ENCODE assay signal across 21 cellular contexts in the genomic region with DNA sequence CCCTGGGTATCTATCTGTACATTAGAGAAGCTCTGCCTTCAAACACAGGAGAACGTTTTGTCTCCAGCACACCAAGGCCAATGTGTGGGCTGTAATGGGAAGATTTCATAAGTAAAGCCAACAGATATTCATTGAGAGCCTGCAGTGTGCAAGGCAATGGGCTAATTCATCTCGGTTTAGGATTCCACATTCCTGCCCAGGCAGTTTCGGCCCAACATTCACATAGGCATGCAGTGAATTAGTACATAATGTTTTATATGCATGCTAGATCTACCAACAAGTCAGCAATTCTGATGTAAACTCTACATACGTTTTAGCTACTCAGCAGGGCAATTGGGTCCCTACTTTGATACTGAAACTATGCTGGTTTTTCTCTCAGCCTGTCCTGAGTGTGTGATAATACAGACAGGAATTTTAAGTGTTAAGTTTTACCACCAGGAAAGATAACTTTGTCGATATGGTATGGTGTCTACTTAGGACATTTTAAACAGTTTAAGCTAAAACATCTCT. TPM values are rescaled to one million over a fixed set of nuclear protein-coding genes. Genes with fewer than 3 reads are reported as not detected.
A peak's percentile ranks its signal among the peaks of the same experiment; 100 is the strongest.
DNase-seq lines count a peak whose midpoint lies in the region; TF ChIP-seq lines count a peak whose summit lies in the region.
"Had no signal": no experiment of that assay in that cellular context is flagged by ENCODE, and none has a peak within 500 bp of the region (broad histone marks: within the 10 kb centered on the region; RNA-seq: fewer than 3 reads in every experiment).

No MANE protein-coding gene starts in this region.

- H4K20me1 ChIP-seq in mammary epithelial cell (ENCODE audit: insufficient read depth, low read length) (no peaks in the 10 kb centered on the region), MM.1S (ENCODE audit: insufficient read depth, low read length) (no peaks in the 10 kb centered on the region; the same call in 1 of the 2 replicates)
- H4K20me1 ChIP-seq: BLaER1 had no signal

- H3K79me2 ChIP-seq in mammary epithelial cell (ENCODE audit: insufficient read depth, low read length) (peaks cover 3% of the 10 kb centered on the region), MM.1S (ENCODE audit: low read length) (no peaks in the 10 kb centered on the region)

- 45% methylated on average over 5 of the region's 5 CpGs for WGBS in mammary epithelial cell (ENCODE audit: low coverage, missing lambda C conversion rate)

- dilution Hi-C loops in mammary epithelial cell (cut with HindIII; ENCODE audit: low sequenced_read_pairs), result no loop called here

- no peak overlapping the region for H3K9ac ChIP-seq in mammary epithelial cell (ENCODE audit: insufficient read depth, low read length)
- no peak overlapping the region for H3K9ac ChIP-seq in MM.1S (ENCODE audit: low read length)
- H3K9ac ChIP-seq: BLaER1 had no signal

- in situ Hi-C loops in mammary epithelial cell (cut with MboI; ENCODE audit: low sequenced_read_pairs in 2 of 2), result no loop called here

- H3K4me2 ChIP-seq in mammary epithelial cell (ENCODE audit: insufficient read depth, low read depth, low read length) (no peak overlapping the region), MM.1S (ENCODE audit: low read depth, low read length) (no peak overlapping the region)
- H3K4me2 ChIP-seq: BLaER1 had no signal

- intact Hi-C loops in breast epithelium (cut with DNase I; ENCODE audit: low total_unique reads), result loop anchor here (10.0 kb wide), 1 partner anchor 86 kb away; no protein-coding TSS in a partner anchor
- intact Hi-C loops in mammary epithelial cell (cut with micrococcal nuclease), result no loop called here
- intact Hi-C loops in dorsolateral prefrontal cortex (cut with DNase I), result loop anchor here (5.0 kb wide), 1 partner anchor 33 kb away; no protein-coding TSS in a partner anchor
- intact Hi-C loops in ascending aorta (cut with DNase I), result no loop called here

- no peaks in the 10 kb centered on the region for H3K27me3 Mint-ChIP-seq in mesothelial cell of epicardium (ENCODE audit: low read depth)

- H3K27me3 ChIP-seq in breast epithelium (no peaks in the 10 kb centered on the region), mammary epithelial cell (ENCODE audit: insufficient read depth, low read length) (no peaks in the 10 kb centered on the region), dorsolateral prefrontal cortex (no peaks in the 10 kb centered on the region), ascending aorta (no peaks in the 10 kb centered on the region), MM.1S (replicated peaks; ENCODE audit: insufficient read depth, low read length) (peaks cover 83% of the 10 kb centered on the region)
- H3K27me3 ChIP-seq: BLaER1 had no signal

- peak overlapping the region; percentile 55 for H3K27ac Mint-ChIP-seq in mesothelial cell of epicardium

- H3K4me3 Mint-ChIP-seq in mesothelial cell of epicardium, result no peak overlapping the region
- H3K4me3 Mint-ChIP-seq: CD4-positive, alpha-beta T cell had no signal

- H2AFZ ChIP-seq in mammary epithelial cell (ENCODE audit: low read depth, low read length) (no peak overlapping the region), MM.1S (ENCODE audit: low read length) (no peak overlapping the region)

- no peak overlapping the region for H3K4me3 ChIP-seq in breast epithelium
- no peak overlapping the region for H3K4me3 ChIP-seq in mammary epithelial cell (replicated peaks in 1 of 3; ENCODE audit: insufficient read depth in 1 of 3, low read depth in 2 of 3, low read length in 3 of 3)
- no peak overlapping the region for H3K4me3 ChIP-seq in dorsolateral prefrontal cortex
- no peak overlapping the region for H3K4me3 ChIP-seq in ascending aorta
- H3K4me3 ChIP-seq in MM.1S (ENCODE audit: low read length), result no peak overlapping the region
- H3K4me3 ChIP-seq: BLaER1 had no signal

- H3K36me3 ChIP-seq in breast epithelium, result no peaks in the 10 kb centered on the region
- peaks cover under 1% of the 10 kb centered on the region for H3K36me3 ChIP-seq in mammary epithelial cell (ENCODE audit: insufficient read depth, low read length)
- peaks cover 7 to 46% of the 10 kb centered on the region in 2 donors for H3K36me3 ChIP-seq in ascending aorta
- no peaks in the 10 kb centered on the region for H3K36me3 ChIP-seq in MM.1S (replicated peaks; ENCODE audit: insufficient read depth, low read length)
- H3K36me3 ChIP-seq: BLaER1 had no signal

- DNase-seq in breast epithelium (ENCODE audit: low spot score in 2 of 2) (no peak), mammary epithelial cell (no peak), dorsolateral prefrontal cortex (no peak), mesothelial cell of epicardium (ENCODE audit: low spot score in 2 of 2, unreplicated experiment in 2 of 2) (no peak), ascending aorta (ENCODE audit: low spot score in 2 of 2) (no peak), MM.1S (no peak), OCI-M2 (lab: John Stamatoyannopoulos, UW; ENCODE audit: unreplicated experiment) (no peak)
- no peak for DNase-seq in stimulated activated CD4-positive, alpha-beta T cell treated with anti-CD3 and anti-CD28 coated beads, Interleukin-4, amount 100 ng/mL, for 4 hours
- DNase-seq: ACHN; CD4-positive, alpha-beta T cell; COR-L47; DMS79 treated with DMSO at 0.1 percent for 48 hours; IMR-90; NCI-H1694 treated with DMSO at 0.1 percent for 48 hours; NCI-H2107; NCI-H446 treated with DMSO at 0.1 percent for 48 hours; NCI-H526 treated with DMSO at 0.1 percent for 48 hours; OCI-M1; SHP77 had no signal

- H3K27ac ChIP-seq in breast epithelium, result peak overlapping the region; percentile 35 to 52
- H3K27ac ChIP-seq in mammary epithelial cell (ENCODE audit: insufficient read depth, low read depth, low read length), result no peak overlapping the region
- H3K27ac ChIP-seq in dorsolateral prefrontal cortex, result peak overlapping the region in 47 of 59 donors; percentile 0 to 96 (median 52)
- peak overlapping the region in 1 of 2 donors; percentile 17 for H3K27ac ChIP-seq in ascending aorta
- no peak overlapping the region for H3K27ac ChIP-seq in MM.1S (ENCODE audit: low read length)
- H3K27ac ChIP-seq: 22Rv1, BLaER1 had no signal

- no TSS peak for BruUV-seq in mammary epithelial cell (replicated peaks; lab: Mats Ljungman, UMichigan)

- CTCF ChIA-PET in mammary epithelial cell (lab: Charles Lee; ENCODE audit: low non-redundant PET), result no interaction called here

- no peaks in the 10 kb centered on the region for H3K9me2 ChIP-seq in MM.1S (replicated peaks; ENCODE audit: insufficient read depth, low read length)

- no peaks in the 10 kb centered on the region for H3K9me3 Mint-ChIP-seq in mesothelial cell of epicardium
- H3K9me3 Mint-ChIP-seq: CD4-positive, alpha-beta T cell had no signal

- TF ChIP-seq POLR2A in breast epithelium (IDR thresholded peaks at IDR 0.05), result no peak

- TF ChIP-seq CTCF in breast epithelium (IDR thresholded peaks at IDR 0.05) (no peak), mammary epithelial cell (conservative IDR thresholded peaks at IDR 0.05 in 1 of 2, IDR thresholded peaks at IDR 0.05 in 1 of 2; ENCODE audit: extremely low read depth in 1 of 2, insufficient read depth in 1 of 2, low read depth in 1 of 2, low read length in 2 of 2) (no peak), dorsolateral prefrontal cortex (IDR thresholded peaks at IDR 0.05 in 54 of 56, conservative IDR thresholded peaks at IDR 0.05 in 2 of 56; ENCODE audit: low read depth in 1 of 56, partially characterized antibody in 56 of 56) (no peak), mesothelial cell of epicardium (IDR thresholded peaks at IDR 0.05; ENCODE audit: unreplicated experiment) (no peak), ascending aorta (IDR thresholded peaks at IDR 0.05) (no peak), MM.1S (IDR thresholded peaks at IDR 0.05; ENCODE audit: low read length) (no peak)

- H3K36me3 Mint-ChIP-seq in mesothelial cell of epicardium, result peaks cover 34% of the 10 kb centered on the region

- peaks cover 39% of the 10 kb centered on the region for H3K4me1 Mint-ChIP-seq in mesothelial cell of epicardium

- H3F3A ChIP-seq in MM.1S (ENCODE audit: insufficient read depth, low read length), result peaks cover 7% of the 10 kb centered on the region; the same call in 1 of the 2 replicates

- no peaks in the 10 kb centered on the region for H3K9me3 ChIP-seq in breast epithelium
- no peaks in the 10 kb centered on the region for H3K9me3 ChIP-seq in mammary epithelial cell (replicated peaks; ENCODE audit: insufficient read depth, low read length)
- H3K9me3 ChIP-seq in ascending aorta, result no peaks in the 10 kb centered on the region
- H3K9me3 ChIP-seq in MM.1S (replicated peaks; ENCODE audit: insufficient read depth, low read length), result no peaks in the 10 kb centered on the region
- H3K9me3 ChIP-seq: BLaER1 had no signal

- H3K4me1 ChIP-seq in breast epithelium, result peaks cover 2 to 22% of the 10 kb centered on the region in 2 donors
- H3K4me1 ChIP-seq in mammary epithelial cell (ENCODE audit: insufficient read depth, low read length), result peaks cover 12% of the 10 kb centered on the region
- peaks cover 14 to 17% of the 10 kb centered on the region in 2 donors for H3K4me1 ChIP-seq in ascending aorta
- H3K4me1 ChIP-seq in MM.1S (ENCODE audit: low read length), result peaks cover 16% of the 10 kb centered on the region

RNA-seq across cellular contexts. Expression of a gene that starts 46.9 kb away (rescaled TPM):
- total RNA-seq in breast epithelium, result 10 to 100 TPM; 32.6 to 47.2 (median 44.5) TPM
- total RNA-seq in mammary epithelial cell, result 100 to 1,000 TPM in 1 of 2 donors, 10 to 100 TPM in 1; 44.3 to 105 TPM
- polyA plus RNA-seq in mammary epithelial cell, result 102 TPM
- 49.6 TPM for polyA minus RNA-seq in mammary epithelial cell
- total RNA-seq in dorsolateral prefrontal cortex, result 10 to 100 TPM; 28.1 to 68.2 (median 47.8) TPM
- total RNA-seq in mesothelial cell of epicardium, result 34.0 to 38.9 TPM (median 36.9 TPM) in 3 replicates
- total RNA-seq in ascending aorta, result 2.7 TPM

Comparison
In these comparisons a context has a peak if more than half of its experiments do, and no peak if none do; other contexts are left out.
1. H3K27ac ChIP-seq: peak in breast epithelium (2 of 2) and dorsolateral prefrontal cortex (47 of 59); none in mammary epithelial cell (single experiment) and MM.1S (single experiment).
2. intact Hi-C loops: an anchor here in breast epithelium (10.0 kb wide) and dorsolateral prefrontal cortex (5.0 kb wide); none called in mammary epithelial cell and ascending aorta.